27 cellular contexts compared by ENCODE assay signal in the genomic region with DNA sequence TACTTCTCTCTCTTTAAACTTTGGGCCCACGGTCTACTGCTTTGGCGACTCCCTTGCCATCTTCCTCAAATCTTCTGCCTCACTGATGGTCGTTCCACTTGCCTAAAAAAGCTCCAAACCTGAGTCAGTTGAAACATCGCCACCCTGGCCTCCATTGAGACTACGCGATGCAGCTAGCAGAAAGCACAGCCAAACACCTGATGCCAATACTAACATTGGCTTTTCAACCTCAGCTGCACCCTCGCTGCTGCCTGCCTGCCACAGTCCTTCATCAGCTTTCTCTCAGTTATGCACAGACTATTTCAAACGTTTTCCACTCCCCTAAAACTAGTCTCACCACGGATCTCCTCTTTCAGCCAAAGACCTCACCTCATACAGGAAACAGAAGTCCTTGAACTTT.
"Had no signal": no experiment of that assay in that cellular context is flagged by ENCODE, and none has a peak within 500 bp of the region (broad histone marks: within the 10 kb centered on the region; RNA-seq: fewer than 3 reads in every experiment).

No MANE protein-coding gene starts in this region.

- H3K9me3 ChIP-seq: neutrophil, ovary, psoas muscle, right lobe of liver, sigmoid colon, stomach, thoracic aorta, thyroid gland, tibial nerve, upper lobe of left lung, vagina had no signal

- H3K27me3 ChIP-seq: neutrophil, ovary, right lobe of liver, sigmoid colon, stomach, thyroid gland, tibial nerve, upper lobe of left lung, vagina had no signal

- H2AFZ ChIP-seq: parathyroid adenoma had no signal

- DNase-seq: nephron progenitor cell; nucleus accumbens; ovary; psoas muscle; right cardiac atrium; right lobe of liver; sigmoid colon; small intestine; stimulated activated CD4-positive, alpha-beta T cell treated with anti-CD3 and anti-CD28 coated beads, Interleukin-15, amount 100 ng/mL, for 24 hours; stimulated activated CD4-positive, alpha-beta T cell treated with anti-CD3 and anti-CD28 coated beads, Interleukin-2, amount 100 ng/mL, for 24 hours; stimulated activated CD4-positive, alpha-beta T cell treated with anti-CD3 and anti-CD28 coated beads, Interleukin-2, amount 100 ng/mL, for 48 hours; stimulated activated CD4-positive, alpha-beta T cell treated with anti-CD3 and anti-CD28 coated beads, Interleukin-4, amount 100 ng/mL, for 24 hours; stimulated activated naive B cell treated with anti-CD40 and anti-IgM and Interleukin-4, amounts not matched to agents 10 μg/mL and 1 μg/mL and 100 μg/mL, for 72 hours; stimulated activated naive CD4-positive, alpha-beta T cell treated with Interleukin-2 at 50 U/mL for 16 hours; stomach; thyroid gland; upper lobe of left lung had no signal

- H3K4me1 Mint-ChIP-seq: neural crest cell; stimulated activated effector memory CD8-positive, alpha-beta T cell treated with anti-CD3 and anti-CD28 coated beads, Interleukin-12 subunit alpha, Interleukin-12 subunit beta, amount 100 ng/mL, for 72 hours; stimulated activated naive B cell treated with anti-CD40 and anti-IgM and Interleukin-4, amounts not matched to agents 10 μg/mL and 1 μg/mL and 100 μg/mL, for 72 hours had no signal

- H3K4me1 ChIP-seq: parathyroid adenoma, psoas muscle, right lobe of liver, sigmoid colon, stomach, thyroid gland, tibial nerve, upper lobe of left lung, vagina had no signal

- H3K79me2 ChIP-seq: parathyroid adenoma had no signal

- H3K4me3 Mint-ChIP-seq: natural killer cell treated with Interleukin-12 subunit alpha and Interleukin-12 subunit beta and Interleukin-15 and Interleukin-18, amount 100 ng/mL, for 72 hours; nephron progenitor cell; neural crest cell; stimulated activated effector memory CD8-positive, alpha-beta T cell treated with anti-CD3 and anti-CD28 coated beads, Interleukin-12 subunit alpha, Interleukin-12 subunit beta, amount 100 ng/mL, for 72 hours; stimulated activated naive B cell treated with anti-CD40 and anti-IgM and Interleukin-4, amounts not matched to agents 10 μg/mL and 1 μg/mL and 100 μg/mL, for 72 hours; stimulated activated naive CD8-positive, alpha-beta T cell treated with anti-CD3 and anti-CD28 coated beads, Interleukin-15, Interleukin-2, amounts not matched to agents 100 ng/mL and 50 ng/mL, for 24 hours had no signal

- H3K27me3 Mint-ChIP-seq: natural killer cell treated with Interleukin-12 subunit alpha and Interleukin-12 subunit beta and Interleukin-15 and Interleukin-18, amount 100 ng/mL, for 72 hours; stimulated activated naive B cell treated with anti-CD40 and anti-IgM and Interleukin-4, amounts not matched to agents 10 μg/mL and 1 μg/mL and 100 μg/mL, for 72 hours; stimulated activated naive CD8-positive, alpha-beta T cell treated with anti-CD3 and anti-CD28 coated beads, Interleukin-15, Interleukin-2, amounts not matched to agents 100 ng/mL and 50 ng/mL, for 24 hours had no signal

- H3K9ac ChIP-seq: parathyroid adenoma had no signal

- H3K4me3 ChIP-seq: ovary, psoas muscle, right lobe of liver, sigmoid colon, stomach, thoracic aorta, thyroid gland, tibial nerve, upper lobe of left lung, vagina had no signal

- H3K9me3 Mint-ChIP-seq: nephron progenitor cell; neural crest cell; stimulated activated effector memory CD8-positive, alpha-beta T cell treated with anti-CD3 and anti-CD28 coated beads, Interleukin-12 subunit alpha, Interleukin-12 subunit beta, amount 100 ng/mL, for 72 hours; stimulated activated naive B cell treated with anti-CD40 and anti-IgM and Interleukin-4, amounts not matched to agents 10 μg/mL and 1 μg/mL and 100 μg/mL, for 72 hours; stimulated activated naive CD8-positive, alpha-beta T cell treated with anti-CD3 and anti-CD28 coated beads, Interleukin-15, Interleukin-2, amounts not matched to agents 100 ng/mL and 50 ng/mL, for 24 hours had no signal

- H3K27ac Mint-ChIP-seq: natural killer cell treated with Interleukin-12 subunit alpha and Interleukin-12 subunit beta and Interleukin-15 and Interleukin-18, amount 100 ng/mL, for 72 hours; nephron progenitor cell; progenitor cell of endocrine pancreas; stimulated activated effector memory CD8-positive, alpha-beta T cell treated with anti-CD3 and anti-CD28 coated beads, Interleukin-12 subunit alpha, Interleukin-12 subunit beta, amount 100 ng/mL, for 72 hours; stimulated activated naive B cell treated with anti-CD40 and anti-IgM and Interleukin-4, amounts not matched to agents 10 μg/mL and 1 μg/mL and 100 μg/mL, for 72 hours; stimulated activated naive CD8-positive, alpha-beta T cell treated with anti-CD3 and anti-CD28 coated beads, Interleukin-15, Interleukin-2, amounts not matched to agents 100 ng/mL and 50 ng/mL, for 24 hours had no signal

- H3K36me3 Mint-ChIP-seq: natural killer cell treated with Interleukin-12 subunit alpha and Interleukin-12 subunit beta and Interleukin-15 and Interleukin-18, amount 100 ng/mL, for 72 hours; stimulated activated effector memory CD8-positive, alpha-beta T cell treated with anti-CD3 and anti-CD28 coated beads, Interleukin-12 subunit alpha, Interleukin-12 subunit beta, amount 100 ng/mL, for 72 hours; stimulated activated naive B cell treated with anti-CD40 and anti-IgM and Interleukin-4, amounts not matched to agents 10 μg/mL and 1 μg/mL and 100 μg/mL, for 72 hours had no signal

- H3K36me3 ChIP-seq: neutrophil, ovary, right lobe of liver, sigmoid colon, stomach, thoracic aorta, thyroid gland, tibial nerve, upper lobe of left lung, vagina had no signal

- H3K27ac ChIP-seq: neutrophil, ovary, parathyroid adenoma, psoas muscle, right lobe of liver, sigmoid colon, stomach, thoracic aorta, thyroid gland, tibial nerve, upper lobe of left lung, vagina had no signal
